In the genomic region with DNA sequence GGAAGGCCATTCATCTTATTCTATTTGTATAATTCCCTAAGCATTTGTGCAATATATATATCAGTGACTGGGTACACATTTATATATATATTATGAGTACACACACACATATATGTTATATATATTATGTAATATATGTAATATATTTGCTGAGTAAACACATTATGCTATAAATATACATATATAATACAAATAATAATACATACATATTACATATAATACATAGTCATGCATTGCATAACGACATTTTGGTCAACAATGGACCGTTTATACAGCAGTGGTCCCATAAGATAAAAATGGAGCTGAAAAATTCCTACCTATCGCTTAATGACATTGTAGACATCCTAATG, we compare ENCODE assay signal across 3 cellular contexts.
"Had no signal": no experiment of that assay in that cellular context is flagged by ENCODE, and none has a peak within 500 bp of the region (broad histone marks: within the 10 kb centered on the region; RNA-seq: fewer than 3 reads in every experiment).

No MANE protein-coding gene starts in this region.

- H3K4me3 ChIP-seq: GM23338 had no signal

- H3K27ac ChIP-seq: KMS-11 had no signal

- H3K9ac ChIP-seq: KMS-11 had no signal

- DNase-seq: H9 had no signal

- H3K4me2 ChIP-seq: GM23338, KMS-11 had no signal
